Comparison of ENCODE assay signal across 21 cellular contexts in genomic region chr2:143481231-143481613, GRCh38.
DNase-seq lines count a peak whose midpoint lies in the region; ATAC-seq and TF ChIP-seq lines count a peak whose summit lies in the region.
"Had no signal": no experiment of that assay in that cellular context is flagged by ENCODE, and none has a peak within 500 bp of the region (broad histone marks: within the 10 kb centered on the region; RNA-seq: fewer than 3 reads in every experiment).

No MANE protein-coding gene starts in this region.

- ATAC-seq in left ventricle myocardium superior: peak; percentile 79
- peak; percentile 83 for ATAC-seq in sciatic nerve
- ATAC-seq in GM21515 (IDR thresholded peaks at IDR 0.05; ENCODE audit: unreplicated experiment): no peak

- H3K4me1 Mint-ChIP-seq in chondrocyte (ENCODE audit: low read depth): peaks cover 44% of the 10 kb centered on the region

- no peaks in the 10 kb centered on the region for H3K36me3 ChIP-seq in uterus

- H3K9me3 ChIP-seq in uterus: no peaks in the 10 kb centered on the region
- H3K9me3 ChIP-seq: BLaER1 treated with 17β-estradiol and CSF1 and Interleukin-3, amounts not matched to agents 10 nM and 100 nM; testis had no signal

- no peaks in the 10 kb centered on the region for H3K36me3 Mint-ChIP-seq in chondrocyte (ENCODE audit: low read depth)

- DNase-seq in chondrocyte (ENCODE audit: low spot score): no peak
- DNase-seq in left ventricle myocardium superior: no peak
- no peak for DNase-seq in sciatic nerve (ENCODE audit: low spot score)
- peak in 1 of 2 donors; percentile 27 for DNase-seq in uterus
- no peak for DNase-seq in activated CD4-positive, alpha-beta T cell treated with anti-CD3 and anti-CD28 coated beads, Interleukin-2, amount 50 U/mL, for 1 hour
- DNase-seq in SW480 (ENCODE audit: low spot score): no peak
- DNase-seq: activated CD4-positive, alpha-beta memory T cell treated with anti-CD3 and anti-CD28 coated beads, Interleukin-2, amount 10 ng/mL, durations not matched to agents 7 days and 5 days; activated naive CD8-positive, alpha-beta T cell treated with anti-CD3 and anti-CD28 coated beads, Interleukin-2, amount 10 ng/mL, durations not matched to agents 7 days and 5 days; caudate nucleus; DMS53; endodermal cell; HFFc6; IMR-90; mammary epithelial cell; NCI-H2107; nephron progenitor cell; retina; testis had no signal

- TF ChIP-seq CTCF in chondrocyte (IDR thresholded peaks at IDR 0.05) (no peak), uterus (IDR thresholded peaks at IDR 0.05) (no peak)

- peak overlapping the region; percentile 13 to 60 for H3K27ac ChIP-seq in uterus
- H3K27ac ChIP-seq: BLaER1 treated with 17β-estradiol and CSF1 and Interleukin-3, amounts not matched to agents 10 nM and 100 nM; testis had no signal

- no peaks in the 10 kb centered on the region for H3K9me3 Mint-ChIP-seq in chondrocyte (ENCODE audit: low read depth)
- H3K9me3 Mint-ChIP-seq: activated CD4-positive, alpha-beta memory T cell treated with anti-CD3 and anti-CD28 coated beads, Interleukin-2, amount 10 ng/mL, durations not matched to agents 7 days and 5 days; activated naive CD8-positive, alpha-beta T cell treated with anti-CD3 and anti-CD28 coated beads, Interleukin-2, amount 10 ng/mL, durations not matched to agents 7 days and 5 days; activated T-helper 1 cell treated with anti-CD3 and anti-CD28 coated beads, Interleukin-12 subunit alpha, Interleukin-12 subunit beta, Interleukin-2, Interleukin-4 antibody, amounts not matched to agents 30 ng/mL and 10 ng/mL and 1 ng/mL, durations not matched to agents 14 hours and 24 hours and 36 hours; endodermal cell; HFFc6; nephron progenitor cell had no signal

- intact Hi-C loops in left ventricle myocardium superior (cut with micrococcal nuclease) (no loop called here), sciatic nerve (cut with DNase I) (no loop called here), uterus (cut with DNase I; ENCODE audit: low total_unique reads) (no loop called here)

- no peak overlapping the region for H3K4me3 ChIP-seq in uterus
- H3K4me3 ChIP-seq: BLaER1 treated with 17β-estradiol and CSF1 and Interleukin-3, amounts not matched to agents 10 nM and 100 nM; testis had no signal

- H3K4me1 ChIP-seq in uterus: no peaks in the 10 kb centered on the region

- no peak overlapping the region for H3K4me3 Mint-ChIP-seq in chondrocyte (ENCODE audit: unreplicated experiment)
- H3K4me3 Mint-ChIP-seq: activated CD4-positive, alpha-beta memory T cell treated with anti-CD3 and anti-CD28 coated beads, Interleukin-2, amount 10 ng/mL, durations not matched to agents 7 days and 5 days; activated naive CD8-positive, alpha-beta T cell treated with anti-CD3 and anti-CD28 coated beads, Interleukin-2, amount 10 ng/mL, durations not matched to agents 7 days and 5 days; activated T-helper 1 cell treated with anti-CD3 and anti-CD28 coated beads, Interleukin-12 subunit alpha, Interleukin-12 subunit beta, Interleukin-2, Interleukin-4 antibody, amounts not matched to agents 30 ng/mL and 10 ng/mL and 1 ng/mL, durations not matched to agents 14 hours and 24 hours and 36 hours; endodermal cell; HFFc6; nephron progenitor cell had no signal

- H3K27me3 ChIP-seq in uterus: no peaks in the 10 kb centered on the region
- H3K27me3 ChIP-seq: BLaER1 treated with 17β-estradiol and CSF1 and Interleukin-3, amounts not matched to agents 10 nM and 100 nM; testis had no signal

- no peaks in the 10 kb centered on the region for H3K27me3 Mint-ChIP-seq in chondrocyte (ENCODE audit: low read depth)
- H3K27me3 Mint-ChIP-seq: activated CD4-positive, alpha-beta memory T cell treated with anti-CD3 and anti-CD28 coated beads, Interleukin-2, amount 10 ng/mL, durations not matched to agents 7 days and 5 days; activated naive CD8-positive, alpha-beta T cell treated with anti-CD3 and anti-CD28 coated beads, Interleukin-2, amount 10 ng/mL, durations not matched to agents 7 days and 5 days had no signal

- TF ChIP-seq POLR2A in uterus (IDR thresholded peaks at IDR 0.05): no peak

- H3K27ac Mint-ChIP-seq in chondrocyte (ENCODE audit: unreplicated experiment): peak overlapping the region; percentile 79
- H3K27ac Mint-ChIP-seq: activated CD4-positive, alpha-beta memory T cell treated with anti-CD3 and anti-CD28 coated beads, Interleukin-2, amount 10 ng/mL, durations not matched to agents 7 days and 5 days; activated naive CD8-positive, alpha-beta T cell treated with anti-CD3 and anti-CD28 coated beads, Interleukin-2, amount 10 ng/mL, durations not matched to agents 7 days and 5 days; activated T-helper 1 cell treated with anti-CD3 and anti-CD28 coated beads, Interleukin-12 subunit alpha, Interleukin-12 subunit beta, Interleukin-2, Interleukin-4 antibody, amounts not matched to agents 30 ng/mL and 10 ng/mL and 1 ng/mL, durations not matched to agents 14 hours and 24 hours and 36 hours; endodermal cell; nephron progenitor cell had no signal
